Comparison of ENCODE assay signal across 15 cellular contexts in the genomic region with DNA sequence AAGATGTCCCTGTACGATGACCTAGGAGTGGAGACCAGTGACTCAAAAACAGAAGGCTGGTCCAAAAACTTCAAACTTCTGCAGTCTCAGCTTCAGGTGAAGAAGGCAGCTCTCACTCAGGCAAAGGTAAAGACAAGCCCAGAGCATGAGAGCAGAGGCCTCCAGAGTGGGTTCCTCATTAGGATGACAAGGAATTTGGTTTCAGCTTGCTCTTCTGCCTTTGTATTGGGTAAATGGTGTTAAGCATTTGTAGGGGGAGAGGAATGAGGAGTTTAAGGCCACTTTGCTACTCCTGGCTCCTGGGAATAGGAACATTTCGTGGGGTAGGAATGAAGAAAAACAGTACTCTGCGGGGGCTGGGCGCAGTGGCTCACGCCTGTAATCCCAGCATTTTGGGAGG. TPM values are rescaled to one million over a fixed set of nuclear protein-coding genes. Genes with fewer than 3 reads are reported as not detected.
A peak's percentile ranks its signal among the peaks of the same experiment; 100 is the strongest.
DNase-seq lines count a peak whose midpoint lies in the region; ATAC-seq and TF ChIP-seq lines count a peak whose summit lies in the region.
"Had no signal": no experiment of that assay in that cellular context is flagged by ENCODE, and none has a peak within 500 bp of the region (broad histone marks: within the 10 kb centered on the region; RNA-seq: fewer than 3 reads in every experiment).

No MANE protein-coding gene starts in this region.

- H3K27ac Mint-ChIP-seq in activated naive CD4-positive, alpha-beta T cell treated with anti-CD3 and anti-CD28 coated beads, Interleukin-2, amount 50 U/mL, for 24 hours, result no peak overlapping the region
- H3K27ac Mint-ChIP-seq in glutamatergic neuron (ENCODE audit: unreplicated experiment), result peak overlapping the region; percentile 83
- peak overlapping the region; percentile 15 for H3K27ac Mint-ChIP-seq in stimulated activated memory B cell treated with anti-CD40 and anti-IgM and Interleukin-4, amounts not matched to agents 10 μg/mL and 1 μg/mL and 100 μg/mL, for 72 hours

- intact Hi-C loops in lower lobe of right lung (cut with DNase I), result no loop called here

- TF ChIP-seq CTCF in glutamatergic neuron (IDR thresholded peaks at IDR 0.05; ENCODE audit: partially characterized antibody, unreplicated experiment), result no peak
- TF ChIP-seq CTCF in lower lobe of right lung (IDR thresholded peaks at IDR 0.05), result no peak

- peaks cover 51% of the 10 kb centered on the region for H3K4me1 ChIP-seq in HUES6 (ENCODE audit: control insufficient read depth, insufficient read depth, low read length)
- peaks cover 47% of the 10 kb centered on the region for H3K4me1 ChIP-seq in lower lobe of right lung

- H3K36me3 ChIP-seq in HUES6 (ENCODE audit: control insufficient read depth, insufficient read depth, low read length), result peaks cover 43% of the 10 kb centered on the region
- peaks cover 54% of the 10 kb centered on the region for H3K36me3 ChIP-seq in lower lobe of right lung

- H3K27ac ChIP-seq in HUES6 (ENCODE audit: low read depth, low read length), result peak overlapping the region; percentile 76
- no peak overlapping the region for H3K27ac ChIP-seq in lower lobe of right lung

- H3K4me1 Mint-ChIP-seq in activated naive CD4-positive, alpha-beta T cell treated with anti-CD3 and anti-CD28 coated beads, Interleukin-2, amount 50 U/mL, for 24 hours, result peaks cover 68% of the 10 kb centered on the region
- H3K4me1 Mint-ChIP-seq in glutamatergic neuron (ENCODE audit: low read depth, unreplicated experiment), result peaks cover 65% of the 10 kb centered on the region
- H3K4me1 Mint-ChIP-seq in stimulated activated memory B cell treated with anti-CD40 and anti-IgM and Interleukin-4, amounts not matched to agents 10 μg/mL and 1 μg/mL and 100 μg/mL, for 72 hours, result peaks cover 70% of the 10 kb centered on the region

- no peaks in the 10 kb centered on the region for H3K27me3 Mint-ChIP-seq in activated naive CD4-positive, alpha-beta T cell treated with anti-CD3 and anti-CD28 coated beads, Interleukin-2, amount 50 U/mL, for 24 hours
- peaks cover 3% of the 10 kb centered on the region for H3K27me3 Mint-ChIP-seq in glutamatergic neuron (ENCODE audit: unreplicated experiment)
- H3K27me3 Mint-ChIP-seq in stimulated activated memory B cell treated with anti-CD40 and anti-IgM and Interleukin-4, amounts not matched to agents 10 μg/mL and 1 μg/mL and 100 μg/mL, for 72 hours, result no peaks in the 10 kb centered on the region
- H3K27me3 Mint-ChIP-seq: CD4-positive, CD25-positive, alpha-beta regulatory T cell had no signal

- no peak for ATAC-seq in stimulated activated memory B cell treated with anti-CD40 and anti-IgM and Interleukin-4, amounts not matched to agents 10 μg/mL and 1 μg/mL and 100 μg/mL, for 72 hours
- no peak for ATAC-seq in lower lobe of right lung
- ATAC-seq: HepG2 had no signal

- H3K4me3 ChIP-seq in HUES6 (ENCODE audit: low read depth, low read length), result no peak overlapping the region
- no peak overlapping the region for H3K4me3 ChIP-seq in lower lobe of right lung

- peaks cover 16% of the 10 kb centered on the region for H3K36me3 Mint-ChIP-seq in activated naive CD4-positive, alpha-beta T cell treated with anti-CD3 and anti-CD28 coated beads, Interleukin-2, amount 50 U/mL, for 24 hours
- no peaks in the 10 kb centered on the region for H3K36me3 Mint-ChIP-seq in glutamatergic neuron (ENCODE audit: unreplicated experiment)
- peaks cover 41% of the 10 kb centered on the region for H3K36me3 Mint-ChIP-seq in stimulated activated memory B cell treated with anti-CD40 and anti-IgM and Interleukin-4, amounts not matched to agents 10 μg/mL and 1 μg/mL and 100 μg/mL, for 72 hours

- H3K4me3 Mint-ChIP-seq in activated naive CD4-positive, alpha-beta T cell treated with anti-CD3 and anti-CD28 coated beads, Interleukin-2, amount 50 U/mL, for 24 hours, result peak overlapping the region; percentile 23
- H3K4me3 Mint-ChIP-seq in glutamatergic neuron (ENCODE audit: unreplicated experiment), result peak overlapping the region; percentile 68
- H3K4me3 Mint-ChIP-seq in stimulated activated memory B cell treated with anti-CD40 and anti-IgM and Interleukin-4, amounts not matched to agents 10 μg/mL and 1 μg/mL and 100 μg/mL, for 72 hours, result no peak overlapping the region
- H3K4me3 Mint-ChIP-seq: CD4-positive, CD25-positive, alpha-beta regulatory T cell had no signal

- no peak for DNase-seq in activated naive CD4-positive, alpha-beta T cell treated with anti-CD3 and anti-CD28 coated beads, Interleukin-2, amount 50 U/mL, for 16 hours
- DNase-seq in glutamatergic neuron (no peak), lower lobe of right lung (no peak), T-helper 2 cell (no peak)
- DNase-seq: CD4-positive, CD25-positive, alpha-beta regulatory T cell; DMS53; KG1; NCI-H1417 treated with DMSO at 0.1 percent for 48 hours; NCI-H1930; NCI-H526 treated with DMSO at 0.1 percent for 48 hours; SHP77 had no signal

- no peaks in the 10 kb centered on the region for H3K27me3 ChIP-seq in HUES6 (ENCODE audit: control insufficient read depth, insufficient read depth, low read length)
- H3K27me3 ChIP-seq in lower lobe of right lung (ENCODE audit: low read depth), result no peaks in the 10 kb centered on the region

- no peaks in the 10 kb centered on the region for H3K9me3 Mint-ChIP-seq in activated naive CD4-positive, alpha-beta T cell treated with anti-CD3 and anti-CD28 coated beads, Interleukin-2, amount 50 U/mL, for 24 hours
- peaks cover 8% of the 10 kb centered on the region for H3K9me3 Mint-ChIP-seq in glutamatergic neuron (ENCODE audit: unreplicated experiment)
- no peaks in the 10 kb centered on the region for H3K9me3 Mint-ChIP-seq in stimulated activated memory B cell treated with anti-CD40 and anti-IgM and Interleukin-4, amounts not matched to agents 10 μg/mL and 1 μg/mL and 100 μg/mL, for 72 hours
- H3K9me3 Mint-ChIP-seq: CD4-positive, CD25-positive, alpha-beta regulatory T cell had no signal

- no peak overlapping the region for H3K9ac ChIP-seq in HUES6 (ENCODE audit: low read length)

- H3K9me3 ChIP-seq in HUES6 (ENCODE audit: control insufficient read depth, insufficient read depth, low read depth, low read length) (no peaks in the 10 kb centered on the region), lower lobe of right lung (no peaks in the 10 kb centered on the region)

RNA-seq across cellular contexts. Expression of a gene that starts 8.2 kb away (rescaled TPM):
- total RNA-seq in glutamatergic neuron (ENCODE audit: unreplicated experiment), result 171 TPM
- total RNA-seq in lower lobe of right lung, result 90.8 TPM

RNA-seq across cellular contexts. Expression of a gene that starts 34.9 kb away (rescaled TPM):
- total RNA-seq in glutamatergic neuron (ENCODE audit: unreplicated experiment) (not detected), lower lobe of right lung (2.9 TPM)
- total RNA-seq: HepG2 had no signal
